Comparison of ENCODE assay signal across 24 cellular contexts in the genomic region with DNA sequence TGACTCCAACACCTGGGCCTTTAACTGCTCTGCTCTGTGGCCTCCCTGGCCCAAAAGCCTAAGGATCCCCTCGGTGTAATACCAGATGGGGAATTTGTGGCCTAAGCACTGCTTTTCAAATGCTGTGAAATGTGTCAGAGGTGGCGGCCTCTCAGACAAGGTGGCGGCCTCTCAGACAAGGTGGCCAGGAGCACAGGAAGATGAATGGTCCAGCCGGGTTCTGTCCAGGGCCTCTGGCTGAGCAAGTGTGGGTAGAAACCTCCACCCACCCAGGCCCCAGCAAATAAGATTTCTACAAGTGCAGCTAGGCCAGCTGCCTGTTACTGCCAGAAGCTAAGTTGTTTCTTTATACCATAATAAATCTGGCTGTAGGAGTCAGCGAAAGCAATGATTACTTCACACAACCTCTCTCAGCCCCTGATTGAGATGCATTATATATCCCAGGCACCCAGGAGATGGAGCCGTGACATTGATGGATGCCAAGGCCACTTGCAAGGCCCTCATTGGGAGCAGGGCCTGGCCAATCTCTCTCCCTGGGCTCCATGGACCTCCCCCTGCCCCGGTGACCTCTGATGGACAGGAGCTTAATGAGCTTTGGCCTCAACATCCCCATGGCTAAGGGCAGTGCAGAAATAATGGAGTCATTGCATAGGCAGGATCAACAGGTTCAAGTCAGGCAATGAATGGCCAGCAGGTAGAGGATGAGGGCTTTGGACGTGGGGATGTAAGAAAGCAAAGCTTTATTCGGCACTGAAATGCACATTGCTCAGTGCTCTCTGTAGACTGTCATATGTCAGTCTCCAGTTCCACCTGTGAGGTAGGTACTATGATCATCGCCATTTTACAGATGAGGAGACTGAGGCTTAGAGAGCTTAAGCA.
A peak's percentile ranks its signal among the peaks of the same experiment; 100 is the strongest.
DNase-seq lines count a peak whose midpoint lies in the region; ATAC-seq, FAIRE-seq and TF ChIP-seq lines count a peak whose summit lies in the region.
"Had no signal": no experiment of that assay in that cellular context is flagged by ENCODE, and none has a peak within 500 bp of the region (broad histone marks: within the 10 kb centered on the region; RNA-seq: fewer than 3 reads in every experiment).

No MANE protein-coding gene starts in this region.

- no peak overlapping the region for H3K27ac Mint-ChIP-seq in stimulated activated effector memory CD8-positive, alpha-beta T cell treated with anti-CD3 and anti-CD28 coated beads, Interleukin-12 subunit alpha, Interleukin-12 subunit beta, amount 100 ng/mL, for 72 hours
- H3K27ac Mint-ChIP-seq: CD14-positive monocyte; CD4-positive, alpha-beta T cell; CD8-positive, alpha-beta memory T cell; GM23338; H9 had no signal

- H3K79me2 ChIP-seq in HepG2 (ENCODE audit: insufficient read depth, low read length) (no peaks in the 10 kb centered on the region), osteoblast (ENCODE audit: insufficient read depth, low read length) (no peaks in the 10 kb centered on the region)

- H3K27ac ChIP-seq in HepG2 (ENCODE audit: extremely low read length, insufficient read depth, low read length) (no peak overlapping the region), right lobe of liver (no peak overlapping the region), osteoblast (ENCODE audit: low read depth, low read length) (no peak overlapping the region)
- H3K27ac ChIP-seq: 22Rv1; BLaER1 treated with 17β-estradiol and CSF1 and Interleukin-3, amounts not matched to agents 10 nM and 100 nM had no signal

- TF ChIP-seq RAD21 in HepG2 (CRISPR knock-in tag; IDR thresholded peaks at IDR 0.05), result no peak

- H3K4me3 ChIP-seq in HepG2 (replicated peaks in 1 of 3; ENCODE audit: insufficient read depth in 1 of 3, low read depth in 2 of 3, low read length in 3 of 3), result no peak overlapping the region
- H3K4me3 ChIP-seq in right lobe of liver, result no peak overlapping the region
- no peak overlapping the region for H3K4me3 ChIP-seq in osteoblast (ENCODE audit: insufficient read depth, low read length)
- H3K4me3 ChIP-seq: BLaER1 treated with 17β-estradiol and CSF1 and Interleukin-3, amounts not matched to agents 10 nM and 100 nM; GM12878; GM23338 had no signal

- no TSS peak for BruUV-seq in HepG2 (replicated peaks; lab: Mats Ljungman, UMichigan)

- ATAC-seq in HepG2 (no peak), right lobe of liver (no peak), left colon (no peak)
- no peak for ATAC-seq in stimulated activated effector memory CD8-positive, alpha-beta T cell treated with anti-CD3 and anti-CD28 coated beads, Interleukin-12 subunit alpha, Interleukin-12 subunit beta, amount 100 ng/mL, for 72 hours
- ATAC-seq: GM12878, GM23338, HCT116 had no signal

- H2AFZ ChIP-seq in HepG2 (ENCODE audit: low read length) (no peak overlapping the region), osteoblast (ENCODE audit: low read length) (no peak overlapping the region)
- H2AFZ ChIP-seq: GM23338 had no signal

- H3K9me3 ChIP-seq in HepG2 (ENCODE audit: low read length) (no peaks in the 10 kb centered on the region), right lobe of liver (no peaks in the 10 kb centered on the region), osteoblast (ENCODE audit: low read depth, low read length) (no peaks in the 10 kb centered on the region)
- H3K9me3 ChIP-seq: BE2C; BLaER1 treated with 17β-estradiol and CSF1 and Interleukin-3, amounts not matched to agents 10 nM and 100 nM had no signal

- H3K4me3 Mint-ChIP-seq in stimulated activated effector memory CD8-positive, alpha-beta T cell treated with anti-CD3 and anti-CD28 coated beads, Interleukin-12 subunit alpha, Interleukin-12 subunit beta, amount 100 ng/mL, for 72 hours, result no peak overlapping the region
- H3K4me3 Mint-ChIP-seq: CD14-positive monocyte; CD4-positive, alpha-beta T cell; CD8-positive, alpha-beta memory T cell; GM23338; H9 had no signal

- POLR2A ChIA-PET in HepG2 (lab: Yijun Ruan, JAX), result no interaction called here

- TF ChIP-seq EP300 in HepG2 (IDR thresholded peaks at IDR 0.05; ENCODE audit: low read depth in 2 of 2, low read length in 2 of 2) (no peak), HepG2 (CRISPR knock-in tag; IDR thresholded peaks at IDR 0.05; ENCODE audit: borderline replicate concordance) (no peak)

- CTCF ChIA-PET in HepG2 (lab: Yijun Ruan, JAX; ENCODE audit: low intra/inter-chr PET ratio, low total read pairs), result no interaction called here

- no peak for TF ChIP-seq CTCF in HepG2 (CRISPR knock-in tag; IDR thresholded peaks at IDR 0.05)
- TF ChIP-seq CTCF in right lobe of liver (IDR thresholded peaks at IDR 0.05), result no peak
- no peak for TF ChIP-seq CTCF in osteoblast (IDR thresholded peaks at IDR 0.05; ENCODE audit: extremely low read depth, low read depth, low read length)

- no peak overlapping the region for H3K9ac ChIP-seq in HepG2 (ENCODE audit: insufficient read depth, low read depth, low read length)
- H3K9ac ChIP-seq: BLaER1 treated with 17β-estradiol and CSF1 and Interleukin-3, amounts not matched to agents 10 nM and 100 nM had no signal

- in situ Hi-C loops in HepG2 (cut with HindIII; ENCODE audit: extremely low pct_ligation_motif_present, low pct_unique_long_range_greater_than_20kb), result loop anchor here (25.0 kb wide), 2 partner anchors 783 to 1358 kb away; no protein-coding TSS in a partner anchor

- no peak for FAIRE-seq in HepG2 (lab: Jason Lieb, UNC)
- FAIRE-seq: A204.1, D721Med, GM12878 had no signal

- peaks cover 0 to 3% of the 10 kb centered on the region in 2 experiments; a peak in 2 of 5 replicates for H3K36me3 ChIP-seq in HepG2 (replicated peaks in 1 of 2; ENCODE audit: control insufficient read depth in 1 of 2, insufficient read depth in 2 of 2, low read length in 2 of 2)
- H3K36me3 ChIP-seq in right lobe of liver, result no peaks in the 10 kb centered on the region
- no peaks in the 10 kb centered on the region for H3K36me3 ChIP-seq in osteoblast (ENCODE audit: insufficient read depth, low read length)
- H3K36me3 ChIP-seq: BE2C; BLaER1 treated with 17β-estradiol and CSF1 and Interleukin-3, amounts not matched to agents 10 nM and 100 nM had no signal

- DNase-seq in HepG2 (ENCODE audit: low spot score) (no peak), right lobe of liver (no peak), left kidney (ENCODE audit: low read depth, low spot score) (peak; percentile 28), osteoblast (ENCODE audit: insufficient read length, low spot score, missing footprints) (peak; percentile 31), Ammon's horn (ENCODE audit: low spot score) (no peak), left colon (no peak), hippocampal formation (lab: John Stamatoyannopoulos, UW) (no peak)
- no peak for DNase-seq in stimulated activated effector memory CD8-positive, alpha-beta T cell treated with anti-CD3 and anti-CD28 coated beads, Interleukin-12 subunit alpha, Interleukin-12 subunit beta, amount 100 ng/mL, for 72 hours (ENCODE audit: low spot score in 2 of 2)
- DNase-seq: BE2C; CD4-positive, alpha-beta T cell; CD8-positive, alpha-beta memory T cell; DMS 273 treated with DMSO at 0.1 percent for 48 hours; DMS79; EL; GDM1; H9 had no signal

- WGBS in HepG2 (ENCODE audit: low lambda C conversion rate), result 87% methylated on average over 9 of the region's 10 CpGs
- WGBS in right lobe of liver (ENCODE audit: insufficient coverage, low coverage, low lambda C conversion rate, missing lambda C conversion rate), result 81% methylated on average over 5 of the region's 10 CpGs

- no peaks in the 10 kb centered on the region for H3K9me3 Mint-ChIP-seq in stimulated activated effector memory CD8-positive, alpha-beta T cell treated with anti-CD3 and anti-CD28 coated beads, Interleukin-12 subunit alpha, Interleukin-12 subunit beta, amount 100 ng/mL, for 72 hours
- H3K9me3 Mint-ChIP-seq: CD14-positive monocyte; CD4-positive, alpha-beta T cell had no signal

- H3K27me3 ChIP-seq in HepG2 (ENCODE audit: control insufficient read depth in 1 of 2, insufficient read depth in 2 of 2, low read length in 2 of 2) (no peaks in the 10 kb centered on the region), right lobe of liver (no peaks in the 10 kb centered on the region), osteoblast (ENCODE audit: insufficient read depth, low read length) (peaks cover 2% of the 10 kb centered on the region)
- H3K27me3 ChIP-seq: BE2C; BLaER1 treated with 17β-estradiol and CSF1 and Interleukin-3, amounts not matched to agents 10 nM and 100 nM had no signal

- H3K4me2 ChIP-seq in HepG2 (ENCODE audit: low read depth, low read length) (no peak overlapping the region), osteoblast (ENCODE audit: insufficient read depth, low read length) (no peak overlapping the region)
- H3K4me2 ChIP-seq: BLaER1 treated with 17β-estradiol and CSF1 and Interleukin-3, amounts not matched to agents 10 nM and 100 nM; GM23338 had no signal

- no peaks in the 10 kb centered on the region for H4K20me1 ChIP-seq in HepG2 (ENCODE audit: insufficient read depth, low read length)
- H4K20me1 ChIP-seq in osteoblast (ENCODE audit: insufficient read depth, low read length), result no peaks in the 10 kb centered on the region
- H4K20me1 ChIP-seq: BLaER1 treated with 17β-estradiol and CSF1 and Interleukin-3, amounts not matched to agents 10 nM and 100 nM had no signal

- H3K4me1 Mint-ChIP-seq in stimulated activated effector memory CD8-positive, alpha-beta T cell treated with anti-CD3 and anti-CD28 coated beads, Interleukin-12 subunit alpha, Interleukin-12 subunit beta, amount 100 ng/mL, for 72 hours, result peaks cover 7% of the 10 kb centered on the region
- H3K4me1 Mint-ChIP-seq: CD14-positive monocyte; CD8-positive, alpha-beta memory T cell had no signal

- H3K4me1 ChIP-seq in HepG2 (ENCODE audit: insufficient read depth, low read length) (no peaks in the 10 kb centered on the region; the same call in 1 of the 2 replicates), right lobe of liver (peaks cover 0 to 8% (median 0%) of the 10 kb centered on the region in 4 donors), osteoblast (ENCODE audit: insufficient read depth, low read length) (no peaks in the 10 kb centered on the region)
- H3K4me1 ChIP-seq: BE2C; BLaER1 treated with 17β-estradiol and CSF1 and Interleukin-3, amounts not matched to agents 10 nM and 100 nM had no signal

- intact Hi-C loops in HepG2 (cut with micrococcal nuclease; ENCODE audit: unreplicated experiment), result no loop called here
- intact Hi-C loops in right lobe of liver (cut with DNase I), result no loop called here
- intact Hi-C loops in left colon (cut with DNase I, micrococcal nuclease), result no loop called here

- TF ChIP-seq POLR2A in HepG2 (IDR thresholded peaks at IDR 0.05; ENCODE audit: insufficient read depth in 1 of 2, low read depth in 2 of 2, low read length in 2 of 2) (no peak), right lobe of liver (IDR thresholded peaks at IDR 0.05) (no peak)

- no peaks in the 10 kb centered on the region for H3K36me3 Mint-ChIP-seq in stimulated activated effector memory CD8-positive, alpha-beta T cell treated with anti-CD3 and anti-CD28 coated beads, Interleukin-12 subunit alpha, Interleukin-12 subunit beta, amount 100 ng/mL, for 72 hours
- H3K36me3 Mint-ChIP-seq: CD14-positive monocyte; CD8-positive, alpha-beta memory T cell had no signal

TF ChIP-seq in HepG2, 621 proteins besides CTCF, POLR2A, EP300 and RAD21 (continues in another document):
- peak; percentile 61 for TF ChIP-seq ZNF629 (CRISPR knock-in tag; conservative IDR thresholded peaks at IDR 0.05)
- no peak for TF ChIP-seq ZNF878 (CRISPR knock-in tag; IDR thresholded peaks at IDR 0.05)
- TF ChIP-seq NFKBIZ (CRISPR knock-in tag; IDR thresholded peaks at IDR 0.05), result no peak
- TF ChIP-seq ZBTB7B (CRISPR knock-in tag; IDR thresholded peaks at IDR 0.05), result no peak
- TF ChIP-seq ZNF720 (CRISPR knock-in tag; IDR thresholded peaks at IDR 0.05), result no peak

Comparison
In these comparisons a context has a peak if more than half of its experiments do, and no peak if none do; other contexts are left out.
1. DNase-seq: peak in left kidney (single experiment) and osteoblast (single experiment); none in HepG2 (single experiment), right lobe of liver (0 of 3), Ammon's horn (single experiment), left colon (0 of 2), hippocampal formation (0 of 2) and stimulated activated effector memory CD8-positive, alpha-beta T cell treated with anti-CD3 and anti-CD28 coated beads, Interleukin-12 subunit alpha, Interleukin-12 subunit beta, amount 100 ng/mL, for 72 hours (0 of 2).